In genomic region chr1:207256869-207257268, GRCh38 we compare ENCODE assay signal across 27 cellular contexts.
"Had no signal": no experiment of that assay in that cellular context is flagged by ENCODE, and none has a peak within 500 bp of the region (broad histone marks: within the 10 kb centered on the region; RNA-seq: fewer than 3 reads in every experiment).

No MANE protein-coding gene starts in this region.

- H3K4me3 ChIP-seq: stomach, suprapubic skin, testis, thoracic aorta, thyroid gland, tibial artery, tibial nerve, transverse colon, upper lobe of left lung, upper lobe of right lung, uterus, vagina had no signal

- H3K36me3 ChIP-seq: stomach, suprapubic skin, thoracic aorta, thyroid gland, tibial artery, tibial nerve, transverse colon, upper lobe of left lung, upper lobe of right lung, uterus, vagina had no signal

- FAIRE-seq: urothelium cell line had no signal

- ATAC-seq: stimulated activated effector memory CD8-positive, alpha-beta T cell treated with anti-CD3 and anti-CD28 coated beads, Interleukin-12 subunit alpha, Interleukin-12 subunit beta, amount 100 ng/mL, for 72 hours; stimulated activated memory B cell treated with anti-CD40 and anti-IgM and Interleukin-4, amounts not matched to agents 10 μg/mL and 1 μg/mL and 100 μg/mL, for 72 hours; stimulated activated naive B cell treated with anti-CD40 and anti-IgM and Interleukin-4, amounts not matched to agents 10 μg/mL and 1 μg/mL and 100 μg/mL, for 72 hours; stimulated activated naive CD8-positive, alpha-beta T cell treated with anti-CD3 and anti-CD28 coated beads, Interleukin-15, amount 100 ng/mL, for 72 hours; stimulated activated naive CD8-positive, alpha-beta T cell treated with anti-CD3 and anti-CD28 coated beads, Interleukin-15, Interleukin-2, amounts not matched to agents 100 U/mL and 50 U/mL, for 24 hours; upper lobe of right lung had no signal

- H3K4me1 ChIP-seq: stomach, suprapubic skin, testis, thyroid gland, tibial artery, tibial nerve, transverse colon, upper lobe of left lung, upper lobe of right lung, uterus had no signal

- H3K27ac ChIP-seq: stomach, suprapubic skin, testis, thoracic aorta, thyroid gland, tibial artery, tibial nerve, transverse colon, upper lobe of left lung, upper lobe of right lung, uterus, vagina had no signal

- H3K9me3 ChIP-seq: suprapubic skin, testis, thoracic aorta, thyroid gland, transverse colon, upper lobe of left lung, upper lobe of right lung, uterus, vagina had no signal

- H3K27me3 ChIP-seq: stomach, suprapubic skin, testis, thyroid gland, tibial artery, tibial nerve, transverse colon, upper lobe of left lung, upper lobe of right lung, uterus, vagina had no signal

- DNase-seq: stimulated activated CD4-positive, alpha-beta T cell treated with anti-CD3 and anti-CD28 coated beads, Interleukin-2, amount 100 ng/mL, for 48 hours; stimulated activated CD4-positive, alpha-beta T cell treated with anti-CD3 and anti-CD28 coated beads, Interleukin-4, amount 100 ng/mL, for 1 hour; stimulated activated CD4-positive, alpha-beta T cell treated with anti-CD3 and anti-CD28 coated beads, Interleukin-4, amount 100 ng/mL, for 24 hours; stimulated activated CD4-positive, alpha-beta T cell treated with anti-CD3 and anti-CD28 coated beads, Interleukin-4, amount 100 ng/mL, for 4 hours; stimulated activated CD8-positive, alpha-beta memory T cell treated with anti-CD3 and anti-CD28 coated beads, Interleukin-4, amount 100 ng/mL, for 48 hours; stimulated activated naive B cell treated with anti-CD40 and anti-IgM and Interleukin-4, amounts not matched to agents 10 μg/mL and 1 μg/mL and 100 μg/mL, for 72 hours; stimulated activated naive CD4-positive, alpha-beta T cell; stimulated activated naive CD4-positive, alpha-beta T cell treated with Interleukin-2 at 50 U/mL for 16 hours; stimulated activated naive CD8-positive, alpha-beta T cell treated with anti-CD3 and anti-CD28 coated beads, Interleukin-15, amount 100 ng/mL, for 72 hours; stimulated activated naive CD8-positive, alpha-beta T cell treated with anti-CD3 and anti-CD28 coated beads, Interleukin-15, Interleukin-2, amounts not matched to agents 100 U/mL and 50 U/mL, for 24 hours; stomach; substantia nigra; testis; thyroid gland; tibial artery; transverse colon; trophoblast cell; upper lobe of left lung; upper lobe of right lung; uterus had no signal
